In genomic region chr11:19080579-19080993, GRCh38 we compare ENCODE assay signal across 1 cellular context.
TF ChIP-seq lines count a peak whose summit lies in the region.

No MANE protein-coding gene starts in this region.

TF ChIP-seq in Ishikawa, 13 proteins besides CTCF, POLR2A, EP300 and RAD21 (continued from another document):
- no peak for TF ChIP-seq CREB1 (IDR thresholded peaks at IDR 0.05; ENCODE audit: low read depth)
